In genomic region chr16:66741131-66741900, GRCh38 we compare ENCODE assay signal across 8 cellular contexts. TPM values are rescaled to one million over a fixed set of nuclear protein-coding genes. Genes with fewer than 3 reads are reported as not detected.
DNase-seq lines count a peak whose midpoint lies in the region; ATAC-seq and TF ChIP-seq lines count a peak whose summit lies in the region.

No MANE protein-coding gene starts in this region.

- TF ChIP-seq CTCF in fibroblast of mammary gland (conservative IDR thresholded peaks at IDR 0.05; ENCODE audit: control insufficient read depth, insufficient read depth, low read depth, low read length) (no peak), neural progenitor cell (IDR thresholded peaks at IDR 0.05) (no peak)

- H3K27me3 ChIP-seq in SJSA1 (replicated peaks) (no peaks in the 10 kb centered on the region), neural progenitor cell (no peaks in the 10 kb centered on the region)

- H3F3A ChIP-seq in neural progenitor cell (ENCODE audit: low read depth) = peaks cover 28% of the 10 kb centered on the region

- no peak overlapping the region for H2AFZ ChIP-seq in neural progenitor cell (replicated peaks)

- no peak overlapping the region for H3K4me2 ChIP-seq in neural progenitor cell

- H4K20me1 ChIP-seq in neural progenitor cell (ENCODE audit: low read depth) = peaks cover 93% of the 10 kb centered on the region

- peaks cover 25% of the 10 kb centered on the region for H3K4me1 ChIP-seq in SJSA1 (replicated peaks)
- H3K4me1 ChIP-seq in neural progenitor cell = peaks cover 2% of the 10 kb centered on the region

- H3K36me3 Mint-ChIP-seq in neural progenitor cell = peaks cover 28% of the 10 kb centered on the region

- H3K4me3 Mint-ChIP-seq in neural progenitor cell = no peak overlapping the region

- H3K4me3 ChIP-seq in SJSA1 = no peak overlapping the region
- no peak overlapping the region for H3K4me3 ChIP-seq in fibroblast of mammary gland (ENCODE audit: control insufficient read depth, low read depth, low read length)
- no peak overlapping the region for H3K4me3 ChIP-seq in neural progenitor cell

- H3K79me2 ChIP-seq in neural progenitor cell (ENCODE audit: low read depth) = peaks cover 98% of the 10 kb centered on the region

- DNase-seq in EL (peak; percentile 95), SJSA1 (ENCODE audit: low read depth in 1 of 2, low spot score in 2 of 2) (peak; percentile 82 to 84), fibroblast of mammary gland (ENCODE audit: low read depth) (peak; percentile 91), neural progenitor cell (ENCODE audit: low spot score) (no peak), activated gamma-delta T cell treated with Interleukin-2 at 50 U/mL for 16 hours (no peak)
- DNase-seq in activated effector memory CD4-positive, alpha-beta T cell treated with Interleukin-2 at 50 U/mL for 16 hours = no peak
- no peak for DNase-seq in activated naive CD4-positive, alpha-beta T cell treated with anti-CD3 and anti-CD28 coated beads, Interleukin-2, amount 50 U/mL, for 16 hours
- no peak for DNase-seq in stimulated activated naive CD8-positive, alpha-beta T cell treated with anti-CD3 and anti-CD28 coated beads, Interleukin-15, Interleukin-2, amounts not matched to agents 100 U/mL and 50 U/mL, for 24 hours

- ATAC-seq in stimulated activated naive CD8-positive, alpha-beta T cell treated with anti-CD3 and anti-CD28 coated beads, Interleukin-15, Interleukin-2, amounts not matched to agents 100 U/mL and 50 U/mL, for 24 hours = no peak

- no peaks in the 10 kb centered on the region for H3K27me3 Mint-ChIP-seq in neural progenitor cell (ENCODE audit: insufficient read depth, low read depth)

- H3K9ac ChIP-seq in neural progenitor cell = peak overlapping the region; percentile 36

- H3K9me3 Mint-ChIP-seq in neural progenitor cell = no peaks in the 10 kb centered on the region

- H3K9me3 ChIP-seq in SJSA1 (replicated peaks) (no peaks in the 10 kb centered on the region), neural progenitor cell (ENCODE audit: low read depth) (no peaks in the 10 kb centered on the region)

- peak overlapping the region; percentile 35 for H3K27ac ChIP-seq in SJSA1
- peak overlapping the region; percentile 31 for H3K27ac ChIP-seq in neural progenitor cell

- no peaks in the 10 kb centered on the region for H3K4me1 Mint-ChIP-seq in neural progenitor cell

- H3K27ac Mint-ChIP-seq in neural progenitor cell = no peak overlapping the region

- H3K36me3 ChIP-seq in SJSA1 = peaks cover 94% of the 10 kb centered on the region
- H3K36me3 ChIP-seq in neural progenitor cell = peaks cover 13% of the 10 kb centered on the region

RNA-seq across cellular contexts. Expression of gene DYNC1LI2, which starts 10.1 kb away (rescaled TPM):
- total RNA-seq in SJSA1 (2014; rRNA removed; shearing (Covaris generic)) = 89.0 and 101 TPM in 2 replicates
- total RNA-seq in neural progenitor cell (ENCODE audit: low replicate concordance) = 94.3 and 104 TPM in 2 replicates

RNA-seq across cellular contexts. Expression of gene CMTM4, which starts 44.8 kb away (rescaled TPM):
- 8.9 and 14.6 TPM in 2 replicates for total RNA-seq in SJSA1 (2014; rRNA removed; shearing (Covaris generic))
- 25.9 and 39.5 TPM in 2 replicates for total RNA-seq in neural progenitor cell (ENCODE audit: low replicate concordance)

Comparison
In these comparisons a context has a peak if more than half of its experiments do, and no peak if none do; other contexts are left out.
1. DNase-seq: peak in EL (single experiment), SJSA1 (2 of 2) and fibroblast of mammary gland (single experiment); none in neural progenitor cell (single experiment), activated effector memory CD4-positive, alpha-beta T cell treated with Interleukin-2 at 50 U/mL for 16 hours (single experiment), activated gamma-delta T cell treated with Interleukin-2 at 50 U/mL for 16 hours (single experiment), activated naive CD4-positive, alpha-beta T cell treated with anti-CD3 and anti-CD28 coated beads, Interleukin-2, amount 50 U/mL, for 16 hours (single experiment) and stimulated activated naive CD8-positive, alpha-beta T cell treated with anti-CD3 and anti-CD28 coated beads, Interleukin-15, Interleukin-2, amounts not matched to agents 100 U/mL and 50 U/mL, for 24 hours (single experiment).